Comparison of ENCODE assay signal across 1 cellular context in genomic region chr13:26469602-26470001, GRCh38.
TF ChIP-seq lines count a peak whose summit lies in the region.

No MANE protein-coding gene starts in this region.

TF ChIP-seq in WTC11, 78 proteins besides CTCF, POLR2A, EP300 and RAD21 (continued from another document):
- TF ChIP-seq HMGXB4 (CRISPR knock-in tag; IDR thresholded peaks at IDR 0.05) (no peak), EMX1 (CRISPR knock-in tag; IDR thresholded peaks at IDR 0.05) (no peak), PRDM15 (CRISPR knock-in tag; IDR thresholded peaks at IDR 0.05) (no peak)
TF ChIP-seq in WTC11: peak in this region for 0.
